10 cellular contexts compared by ENCODE assay signal in genomic region chrX:24259544-24260240, GRCh38. TPM values are rescaled to one million over a fixed set of nuclear protein-coding genes. Genes with fewer than 3 reads are reported as not detected.
A peak's percentile ranks its signal among the peaks of the same experiment; 100 is the strongest.
DNase-seq lines count a peak whose midpoint lies in the region; ATAC-seq, FAIRE-seq and TF ChIP-seq lines count a peak whose summit lies in the region.
"Had no signal": no experiment of that assay in that cellular context is flagged by ENCODE, and none has a peak within 500 bp of the region (broad histone marks: within the 10 kb centered on the region; RNA-seq: fewer than 3 reads in every experiment).

No MANE protein-coding gene starts in this region.

- peak; percentile 83 to 86; a peak in 5 of 6 replicates for ATAC-seq in A549
- ATAC-seq in GM18909 (IDR thresholded peaks at IDR 0.05; ENCODE audit: poor library complexity, unreplicated experiment): no peak

- no peaks in the 10 kb centered on the region for H3K79me2 ChIP-seq in neural cell (replicated peaks; ENCODE audit: insufficient read depth, low read length)

- H3K36me3 ChIP-seq in SJCRH30: no peaks in the 10 kb centered on the region
- H3K36me3 ChIP-seq in neural cell (ENCODE audit: insufficient read depth, low read length): no peaks in the 10 kb centered on the region

- no peak overlapping the region for H2AFZ ChIP-seq in neural cell (ENCODE audit: low read depth, low read length)

- CTCF ChIA-PET in A549 (lab: Yijun Ruan, JAX): interaction anchor here (0.7 to 4.8 kb wide), 15 partner anchors 10 to 884 kb away, joined by 3 to 42 read pairs (median 5); no protein-coding TSS in a partner anchor

- TF ChIP-seq CTCF in A549 (IDR thresholded peaks at IDR 0.05) (peak; percentile 67), epithelial cell of esophagus (IDR thresholded peaks at IDR 0.05; ENCODE audit: insufficient read depth, low read depth, low read length, missing control alignments) (peak; percentile 56), neural cell (IDR thresholded peaks at IDR 0.05; ENCODE audit: poor library complexity, severe bottlenecking) (peak; percentile 59)

- no peak overlapping the region for H3K27ac ChIP-seq in A549
- H3K27ac ChIP-seq in SJCRH30: no peak overlapping the region
- no peak overlapping the region for H3K27ac ChIP-seq in neural cell (ENCODE audit: low read length)

- POLR2A ChIA-PET in A549 (lab: Yijun Ruan, JAX): interaction anchor here (1.0 kb wide), 1 partner anchor 238 kb away, joined by 3 read pairs; no protein-coding TSS in a partner anchor

- H4K20me1 ChIP-seq in neural cell (ENCODE audit: insufficient read depth): no peaks in the 10 kb centered on the region

- no peak for TF ChIP-seq POLR2A in A549 (IDR thresholded peaks at IDR 0.05; ENCODE audit: low read length)

- H3K9me3 ChIP-seq in A549: no peaks in the 10 kb centered on the region
- H3K9me3 ChIP-seq in SJCRH30 (replicated peaks): no peaks in the 10 kb centered on the region
- no peaks in the 10 kb centered on the region for H3K9me3 ChIP-seq in neural cell (ENCODE audit: low read length)

- TF ChIP-seq RAD21 in A549 (conservative IDR thresholded peaks at IDR 0.05 in 1 of 2, IDR thresholded peaks at IDR 0.05 in 1 of 2): peak; percentile 76 to 79
- peak; percentile 62 for TF ChIP-seq RAD21 in neural cell (conservative IDR thresholded peaks at IDR 0.05)

- no peaks in the 10 kb centered on the region for H3F3A ChIP-seq in neural cell (ENCODE audit: insufficient read depth, low read length, poor library complexity, severe bottlenecking)

- H3K9me2 ChIP-seq in neural cell (ENCODE audit: insufficient read depth, low read length): no peaks in the 10 kb centered on the region

- H3K27me3 ChIP-seq in SJCRH30 (no peaks in the 10 kb centered on the region), neural cell (ENCODE audit: insufficient read depth, low read depth, low read length) (no peaks in the 10 kb centered on the region)

- H3K4me1 ChIP-seq in A549 (peaks cover 20% of the 10 kb centered on the region), SJCRH30 (no peaks in the 10 kb centered on the region)

- 63% methylated on average over 9 of the region's 9 CpGs for WGBS in A549 (ENCODE audit: missing lambda C conversion rate)

- TF ChIP-seq EP300 in A549 (IDR thresholded peaks at IDR 0.05) (no peak), neural cell (conservative IDR thresholded peaks at IDR 0.05; ENCODE audit: poor library complexity, severe bottlenecking) (no peak)

- H3K4me2 ChIP-seq in A549 (no peak overlapping the region), neural cell (ENCODE audit: low read length) (no peak overlapping the region)

- H3K4me3 ChIP-seq in A549: no peak overlapping the region
- no peak overlapping the region for H3K4me3 ChIP-seq in SJCRH30
- no peak overlapping the region for H3K4me3 ChIP-seq in epithelial cell of esophagus (ENCODE audit: low read length)
- H3K4me3 ChIP-seq in neural cell (ENCODE audit: low read length): no peak overlapping the region

- no peak overlapping the region for H3K9ac ChIP-seq in neural cell (ENCODE audit: low read length)

- peak; percentile 98 for FAIRE-seq in A549 (lab: Jason Lieb, UNC)
- FAIRE-seq: frontal cortex had no signal

- DNase-seq in A549 (ENCODE audit: low read depth in 1 of 2, low spot score in 1 of 2) (peak; percentile 43 to 76), ELR (ENCODE audit: low read depth) (peak; percentile 74), LHCN-M2 (ENCODE audit: low read depth) (peak; percentile 51), SJCRH30 (peak; percentile 43 to 70), epithelial cell of esophagus (ENCODE audit: low read depth) (peak; percentile 76), NCI-H187 treated with DMSO at 0.1 percent for 48 hours (lab: John Stamatoyannopoulos, UW) (no peak)

TF ChIP-seq in A549, 52 proteins besides CTCF, POLR2A, EP300 and RAD21:
- TF ChIP-seq RARB (CRISPR knock-in tag; IDR thresholded peaks at IDR 0.05) (no peak), SMC3 (IDR thresholded peaks at IDR 0.05) (peak; percentile 58)

TF ChIP-seq in neural cell, 6 proteins besides CTCF, POLR2A, EP300 and RAD21:
- peak; percentile 46 for TF ChIP-seq SMC3 (conservative IDR thresholded peaks at IDR 0.05; ENCODE audit: poor library complexity)
- TF ChIP-seq EZH2 (IDR thresholded peaks at IDR 0.05; ENCODE audit: borderline replicate concordance, insufficient read depth, low read length, poor library complexity, severe bottlenecking): no peak

RNA-seq across cellular contexts. Expression of gene SUPT20HL2, which starts 54.2 kb away (rescaled TPM):
- polyA plus RNA-seq in A549 (2011; rRNA removed) (not detected in 2 replicates), A549 (2017; fragmentation: RNase III; extraction: RNeasy Plus Mini Kit Qiagen cat#74134 plus additional on column Dnase treatment) (not detected in 3 replicates), neural cell (not detected in 2 replicates)
- polyA plus RNA-seq in A549 (2012; cell fraction: cytosol; rRNA removed): not detected in 2 replicates
- polyA plus RNA-seq in A549 (2012; cell fraction: nucleus; rRNA removed): not detected in 2 replicates
- not detected in 2 replicates for polyA minus RNA-seq in A549 (2011; rRNA and poly(A)+ RNA removed)
- not detected in 2 replicates for total RNA-seq in LHCN-M2 (2014; rRNA removed)
- not detected for polyA plus RNA-seq in LHCN-M2 (2012)
- total RNA-seq in SJCRH30 (2014; rRNA removed; shearing (Covaris generic)): 0.05 and 0.18 TPM in 2 replicates
- polyA minus RNA-seq in neural cell: not detected in 2 replicates
- total RNA-seq: frontal cortex, subcutaneous adipose tissue had no signal
